ENCODE assay signal across 23 cellular contexts in the genomic region with DNA sequence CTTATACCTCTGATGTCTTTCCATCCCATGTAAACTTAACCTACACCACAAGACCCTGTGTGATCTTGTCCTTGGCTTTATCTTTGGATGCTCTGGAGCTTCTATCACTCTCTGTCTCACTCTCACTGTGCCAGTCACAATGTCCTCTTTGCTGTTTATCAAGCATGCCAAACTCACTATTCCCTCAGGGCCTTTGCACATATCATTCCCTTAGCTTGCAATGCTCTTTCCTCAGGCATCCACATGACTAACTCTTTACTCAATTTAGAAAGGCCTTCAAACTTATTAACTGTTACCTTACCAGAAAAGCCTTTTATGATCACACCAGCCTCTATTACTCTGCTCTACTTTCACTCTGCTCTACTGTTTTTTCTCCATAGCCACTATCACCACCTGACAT.
"Had no signal": no experiment of that assay in that cellular context is flagged by ENCODE, and none has a peak within 500 bp of the region (broad histone marks: within the 10 kb centered on the region; RNA-seq: fewer than 3 reads in every experiment).

No MANE protein-coding gene starts in this region.

- FAIRE-seq: islet of Langerhans, pancreas had no signal

- H3K27me3 ChIP-seq: adrenal gland, colonic mucosa, esophagus muscularis mucosa, gastroesophageal sphincter, heart right ventricle, pancreas, tibial artery, uterus had no signal

- H3K27me3 Mint-ChIP-seq: stimulated activated memory B cell treated with anti-CD40 and anti-IgM and Interleukin-4, amounts not matched to agents 10 μg/mL and 1 μg/mL and 100 μg/mL, for 72 hours had no signal

- H3K27ac Mint-ChIP-seq: activated T-helper 2 cell treated with anti-CD3 and anti-CD28 coated beads, Interferon-gamma antibody, Interleukin-2, Interleukin-4, amounts not matched to agents 10 μg/mL and 5 μg/mL and 100 μg/mL, durations not matched to agents 14 hours and 24 hours and 36 hours; naive thymus-derived CD4-positive, alpha-beta T cell; stimulated activated memory B cell treated with anti-CD40 and anti-IgM and Interleukin-4, amounts not matched to agents 10 μg/mL and 1 μg/mL and 100 μg/mL, for 72 hours had no signal

- H3K36me3 ChIP-seq: adrenal gland, colonic mucosa, esophagus muscularis mucosa, gastroesophageal sphincter, heart right ventricle, pancreas, tibial artery, uterus had no signal

- H3K36me3 Mint-ChIP-seq: naive thymus-derived CD4-positive, alpha-beta T cell; stimulated activated memory B cell treated with anti-CD40 and anti-IgM and Interleukin-4, amounts not matched to agents 10 μg/mL and 1 μg/mL and 100 μg/mL, for 72 hours had no signal

- H3K9me3 ChIP-seq: adrenal gland, colonic mucosa, esophagus muscularis mucosa, gastroesophageal sphincter, heart right ventricle, mucosa of descending colon, pancreas, tibial artery, uterus had no signal

- H3K4me1 Mint-ChIP-seq: naive thymus-derived CD4-positive, alpha-beta T cell; stimulated activated memory B cell treated with anti-CD40 and anti-IgM and Interleukin-4, amounts not matched to agents 10 μg/mL and 1 μg/mL and 100 μg/mL, for 72 hours had no signal

- H3K4me3 ChIP-seq: adrenal gland, colonic mucosa, esophagus muscularis mucosa, gastroesophageal sphincter, heart right ventricle, mucosa of descending colon, pancreas, tibial artery, uterus had no signal

- H3K4me3 Mint-ChIP-seq: naive thymus-derived CD4-positive, alpha-beta T cell; stimulated activated memory B cell treated with anti-CD40 and anti-IgM and Interleukin-4, amounts not matched to agents 10 μg/mL and 1 μg/mL and 100 μg/mL, for 72 hours had no signal

- ATAC-seq: gastroesophageal sphincter; heart right ventricle; left lobe of liver; mucosa of descending colon; naive thymus-derived CD4-positive, alpha-beta T cell; pancreas; stimulated activated memory B cell treated with anti-CD40 and anti-IgM and Interleukin-4, amounts not matched to agents 10 μg/mL and 1 μg/mL and 100 μg/mL, for 72 hours had no signal

- H3K9me3 Mint-ChIP-seq: activated T-helper 2 cell treated with anti-CD3 and anti-CD28 coated beads, Interferon-gamma antibody, Interleukin-2, Interleukin-4, amounts not matched to agents 10 μg/mL and 5 μg/mL and 100 μg/mL, durations not matched to agents 14 hours and 24 hours and 36 hours; stimulated activated memory B cell treated with anti-CD40 and anti-IgM and Interleukin-4, amounts not matched to agents 10 μg/mL and 1 μg/mL and 100 μg/mL, for 72 hours had no signal

- H3K27ac ChIP-seq: adrenal gland, colonic mucosa, esophagus muscularis mucosa, gastroesophageal sphincter, heart right ventricle, pancreas, tibial artery, uterus had no signal

- H3K4me1 ChIP-seq: adrenal gland, colonic mucosa, esophagus muscularis mucosa, gastroesophageal sphincter, heart right ventricle, uterus had no signal

- DNase-seq: activated CD4-positive, alpha-beta T cell treated with anti-CD3 and anti-CD28 coated beads, Interleukin-2, amount 50 U/mL, for 48 hours; activated CD4-positive, CD25-positive, alpha-beta regulatory T cell treated with anti-CD3 and anti-CD28 coated beads, Interleukin-2, amount 50 U/mL, for 72 hours; activated naive CD4-positive, alpha-beta T cell treated with anti-CD3 and anti-CD28 coated beads, Interleukin-2, amount 50 U/mL, for 16 hours; activated T-cell treated with anti-CD3 and anti-CD28 coated beads, Interleukin-2, amount 50 U/mL, for 1 hour; adrenal gland; colonic mucosa; heart right ventricle; mammary epithelial cell; mucosa of descending colon; naive thymus-derived CD4-positive, alpha-beta T cell; pancreas; stimulated activated CD4-positive, alpha-beta T cell treated with anti-CD3 and anti-CD28 coated beads, Interleukin-12 subunit alpha, Interleukin-12 subunit beta, amount 100 ng/mL, for 4 hours; stimulated activated CD4-positive, alpha-beta T cell treated with anti-CD3 and anti-CD28 coated beads, Interleukin-2, amount 100 ng/mL, for 24 hours; T-helper 1 cell; T1000; tibial artery; uterus had no signal
